ENCODE assay signal across 2 cellular contexts in the genomic region with DNA sequence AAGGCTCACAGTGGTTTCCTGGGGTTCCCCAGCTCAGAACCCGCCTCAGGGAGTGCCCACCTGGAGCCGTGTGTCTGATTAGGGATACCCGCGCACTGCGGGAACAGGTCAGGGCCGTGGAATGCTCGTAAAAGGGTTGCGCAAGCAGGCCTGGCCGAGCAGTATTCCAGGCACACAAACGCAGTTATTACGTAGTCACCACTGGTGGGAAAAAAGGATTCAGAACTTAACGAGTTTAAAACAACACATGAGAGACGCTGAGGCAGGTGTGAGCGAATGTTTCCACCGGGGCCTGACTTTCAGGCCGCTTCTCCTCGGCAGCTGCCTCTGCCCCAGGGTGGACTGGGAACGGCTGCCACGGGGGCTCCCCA.
A peak's percentile ranks its signal among the peaks of the same experiment; 100 is the strongest.
TF ChIP-seq lines count a peak whose summit lies in the region.

No MANE protein-coding gene starts in this region.

TF ChIP-seq in IMR-90, 13 proteins besides CTCF, POLR2A, EP300 and RAD21:
- no peak for TF ChIP-seq CHD1 (IDR thresholded peaks at IDR 0.05; ENCODE audit: low read depth, low read length)
- peak; percentile 93 for TF ChIP-seq CEBPB (IDR thresholded peaks at IDR 0.05; ENCODE audit: low read depth, low read length)

TF ChIP-seq in K562, 482 proteins besides CTCF, POLR2A, EP300 and RAD21:
- no peak for TF ChIP-seq SIRT6 (IDR thresholded peaks at IDR 0.05; ENCODE audit: low read depth, low read length)
- TF ChIP-seq CEBPG (CRISPR knock-in tag; IDR thresholded peaks at IDR 0.05) = peak; percentile 50; the same call in 1 of the 2 replicates
- peak in 1 of 2 experiments; percentile 74; a peak in 3 of 4 replicates for TF ChIP-seq CEBPG (tag; conservative IDR thresholded peaks at IDR 0.05 in 1 of 2, IDR thresholded peaks at IDR 0.05 in 1 of 2)
- peak; percentile 88 for TF ChIP-seq CEBPB (tag; IDR thresholded peaks at IDR 0.05)
- no peak for TF ChIP-seq ARID1B (IDR thresholded peaks at IDR 0.05)
